In genomic region chr15:40664909-40665308, GRCh38 we compare ENCODE assay signal across 29 cellular contexts.
"Had no signal": no experiment of that assay in that cellular context is flagged by ENCODE, and none has a peak within 500 bp of the region (broad histone marks: within the 10 kb centered on the region; RNA-seq: fewer than 3 reads in every experiment).

No MANE protein-coding gene starts in this region.

- H3K9me3 Mint-ChIP-seq: dendritic cell treated with granulocyte-macrophage colony-stimulating factor and Interleukin-4, amounts not matched to agents 40 ng/mL and 50 ng/mL, for 4 days; effector memory CD8-positive, alpha-beta T cell had no signal

- H3K27me3 Mint-ChIP-seq: dendritic cell treated with granulocyte-macrophage colony-stimulating factor and Interleukin-4, amounts not matched to agents 40 ng/mL and 50 ng/mL, for 4 days; effector memory CD8-positive, alpha-beta T cell had no signal

- H3K27ac ChIP-seq: coronary artery, dorsolateral prefrontal cortex, epithelial cell of prostate, esophagus muscularis mucosa, esophagus squamous epithelium, foreskin keratinocyte, gastrocnemius medialis, gastroesophageal sphincter, heart left ventricle, heart right ventricle, hepatocyte had no signal

- H3K4me1 ChIP-seq: esophagus muscularis mucosa, esophagus squamous epithelium, foreskin keratinocyte, gastrocnemius medialis, gastroesophageal sphincter, heart left ventricle, heart right ventricle had no signal

- H3K4me3 Mint-ChIP-seq: dendritic cell treated with granulocyte-macrophage colony-stimulating factor and Interleukin-4, amounts not matched to agents 40 ng/mL and 50 ng/mL, for 4 days; effector memory CD8-positive, alpha-beta T cell; endodermal cell had no signal

- FAIRE-seq: endometrium, endothelial cell of umbilical vein, frontal cortex had no signal

- H2AFZ ChIP-seq: hepatocyte had no signal

- H3K4me2 ChIP-seq: hepatocyte had no signal

- H3K9me3 ChIP-seq: esophagus muscularis mucosa, esophagus squamous epithelium, gastrocnemius medialis, gastroesophageal sphincter, heart left ventricle, heart right ventricle had no signal

- H3K36me3 ChIP-seq: esophagus muscularis mucosa, esophagus squamous epithelium, gastrocnemius medialis, gastroesophageal sphincter had no signal

- H3K27ac Mint-ChIP-seq: dendritic cell treated with granulocyte-macrophage colony-stimulating factor and Interleukin-4, amounts not matched to agents 40 ng/mL and 50 ng/mL, for 4 days; effector memory CD8-positive, alpha-beta T cell; endodermal cell had no signal

- ATAC-seq: effector memory CD8-positive, alpha-beta T cell; esophagus mucosa; foreskin keratinocyte; gastrocnemius medialis; gastroesophageal sphincter; heart left ventricle; heart right ventricle had no signal

- H3K4me1 Mint-ChIP-seq: endodermal cell had no signal

- H3K27me3 ChIP-seq: dorsolateral prefrontal cortex, esophagus muscularis mucosa, esophagus squamous epithelium, foreskin keratinocyte, gastrocnemius medialis, gastroesophageal sphincter, heart left ventricle, heart right ventricle, hepatocyte had no signal

- H3K4me3 ChIP-seq: coronary artery, dorsolateral prefrontal cortex, esophagus muscularis mucosa, esophagus squamous epithelium, gastrocnemius medialis, gastroesophageal sphincter, heart left ventricle, heart right ventricle, hepatocyte had no signal

- DNase-seq: cortex of kidney; dermis blood vessel endothelial cell; dorsolateral prefrontal cortex; effector CD4-positive, alpha-beta T cell; effector CD8-positive, alpha-beta T cell; effector memory CD4-positive, alpha-beta T cell; effector memory CD8-positive, alpha-beta T cell; endodermal cell; erythroblast; esophagus squamous epithelium; foreskin fibroblast; foreskin keratinocyte; foreskin melanocyte; gastrocnemius medialis; glutamatergic neuron; head of caudate nucleus; heart left ventricle; heart right ventricle; hippocampal formation had no signal

- H3K79me2 ChIP-seq: hepatocyte had no signal
